1 cellular context compared by ENCODE assay signal in the genomic region with DNA sequence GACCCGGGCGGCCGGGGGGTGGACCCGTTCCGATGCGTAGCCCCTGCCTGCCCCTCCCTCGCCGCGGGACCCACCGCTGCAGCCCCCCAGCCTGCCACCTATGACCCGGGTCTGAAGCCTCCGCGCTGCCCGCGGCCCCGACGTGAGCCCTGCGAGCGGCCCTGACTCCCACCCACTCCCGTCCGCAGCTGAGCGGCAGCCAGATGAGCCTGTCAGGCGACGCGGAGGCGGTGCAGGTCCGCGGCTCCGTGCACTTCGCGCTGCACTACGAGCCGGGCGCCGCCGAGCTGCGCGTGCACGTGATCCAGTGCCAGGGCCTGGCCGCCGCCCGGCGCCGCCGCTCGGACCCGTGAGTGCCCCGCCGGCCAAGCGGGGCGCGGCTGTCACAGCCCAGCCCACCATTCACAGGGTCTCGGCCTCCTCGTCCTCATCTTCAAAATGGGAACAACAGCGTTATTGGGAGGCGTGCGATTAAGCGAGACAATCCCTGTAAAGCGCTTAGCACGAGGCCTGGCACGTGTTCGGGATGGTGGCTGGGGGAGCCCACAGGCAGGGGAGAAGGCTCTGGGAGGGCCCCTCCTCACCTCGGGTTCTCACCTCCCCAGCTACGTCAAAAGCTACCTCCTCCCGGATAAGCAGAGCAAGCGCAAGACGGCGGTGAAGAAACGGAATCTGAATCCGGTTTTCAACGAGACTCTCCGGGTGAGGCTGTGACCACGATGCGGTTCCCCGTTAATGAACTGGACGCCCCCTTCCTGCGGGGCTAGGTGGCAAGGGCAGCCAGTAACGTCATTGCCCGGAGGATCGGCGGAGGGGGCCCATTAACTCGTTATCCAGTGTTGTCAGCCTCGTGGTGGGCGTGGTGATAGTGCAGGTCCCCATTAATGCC.
TF ChIP-seq lines count a peak whose summit lies in the region.

No MANE protein-coding gene starts in this region.

TF ChIP-seq in A549, 52 proteins besides CTCF, POLR2A, EP300 and RAD21 (continued from another document):
- TF ChIP-seq, protein P1, sequence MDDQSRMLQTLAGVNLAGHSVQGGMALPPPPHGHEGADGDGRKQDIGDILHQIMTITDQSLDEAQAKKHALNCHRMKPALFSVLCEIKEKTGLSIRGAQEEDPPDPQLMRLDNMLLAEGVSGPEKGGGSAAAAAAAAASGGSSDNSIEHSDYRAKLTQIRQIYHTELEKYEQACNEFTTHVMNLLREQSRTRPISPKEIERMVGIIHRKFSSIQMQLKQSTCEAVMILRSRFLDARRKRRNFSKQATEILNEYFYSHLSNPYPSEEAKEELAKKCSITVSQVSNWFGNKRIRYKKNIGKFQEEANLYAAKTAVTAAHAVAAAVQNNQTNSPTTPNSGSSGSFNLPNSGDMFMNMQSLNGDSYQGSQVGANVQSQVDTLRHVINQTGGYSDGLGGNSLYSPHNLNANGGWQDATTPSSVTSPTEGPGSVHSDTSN (IDR thresholded peaks at IDR 0.05) = peak; percentile 85
- TF ChIP-seq EHMT2 (IDR thresholded peaks at IDR 0.05; ENCODE audit: low read depth) (no peak), CHD4 (IDR thresholded peaks at IDR 0.05; ENCODE audit: borderline replicate concordance) (no peak), NPAS2 (CRISPR knock-in tag; IDR thresholded peaks at IDR 0.05; ENCODE audit: borderline replicate concordance) (no peak), CBX2 (IDR thresholded peaks at IDR 0.05; ENCODE audit: borderline replicate concordance, low read depth) (no peak), TFCP2L1 (CRISPR knock-in tag; IDR thresholded peaks at IDR 0.05) (no peak), SMC3 (IDR thresholded peaks at IDR 0.05) (no peak), POLR2AphosphoS2 (conservative IDR thresholded peaks at IDR 0.05; ENCODE audit: low read length) (no peak), BHLHE40 (IDR thresholded peaks at IDR 0.05; ENCODE audit: low read depth, low read length) (0 out of 2 replicates have a peak, but pooled peaks have one; percentile 27), SREBF2 (IDR thresholded peaks at IDR 0.05) (no peak)
- TF ChIP-seq, protein P2, sequence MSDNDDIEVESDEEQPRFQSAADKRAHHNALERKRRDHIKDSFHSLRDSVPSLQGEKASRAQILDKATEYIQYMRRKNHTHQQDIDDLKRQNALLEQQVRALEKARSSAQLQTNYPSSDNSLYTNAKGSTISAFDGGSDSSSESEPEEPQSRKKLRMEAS (IDR thresholded peaks at IDR 0.05) = peak; percentile 44; the same call in 1 of the 2 replicates
- TF ChIP-seq, protein P3, sequence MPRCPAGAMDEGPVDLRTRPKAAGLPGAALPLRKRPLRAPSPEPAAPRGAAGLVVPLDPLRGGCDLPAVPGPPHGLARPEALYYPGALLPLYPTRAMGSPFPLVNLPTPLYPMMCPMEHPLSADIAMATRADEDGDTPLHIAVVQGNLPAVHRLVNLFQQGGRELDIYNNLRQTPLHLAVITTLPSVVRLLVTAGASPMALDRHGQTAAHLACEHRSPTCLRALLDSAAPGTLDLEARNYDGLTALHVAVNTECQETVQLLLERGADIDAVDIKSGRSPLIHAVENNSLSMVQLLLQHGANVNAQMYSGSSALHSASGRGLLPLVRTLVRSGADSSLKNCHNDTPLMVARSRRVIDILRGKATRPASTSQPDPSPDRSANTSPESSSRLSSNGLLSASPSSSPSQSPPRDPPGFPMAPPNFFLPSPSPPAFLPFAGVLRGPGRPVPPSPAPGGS (IDR thresholded peaks at IDR 0.05) = no peak
